13 cellular contexts compared by ENCODE assay signal in the genomic region with DNA sequence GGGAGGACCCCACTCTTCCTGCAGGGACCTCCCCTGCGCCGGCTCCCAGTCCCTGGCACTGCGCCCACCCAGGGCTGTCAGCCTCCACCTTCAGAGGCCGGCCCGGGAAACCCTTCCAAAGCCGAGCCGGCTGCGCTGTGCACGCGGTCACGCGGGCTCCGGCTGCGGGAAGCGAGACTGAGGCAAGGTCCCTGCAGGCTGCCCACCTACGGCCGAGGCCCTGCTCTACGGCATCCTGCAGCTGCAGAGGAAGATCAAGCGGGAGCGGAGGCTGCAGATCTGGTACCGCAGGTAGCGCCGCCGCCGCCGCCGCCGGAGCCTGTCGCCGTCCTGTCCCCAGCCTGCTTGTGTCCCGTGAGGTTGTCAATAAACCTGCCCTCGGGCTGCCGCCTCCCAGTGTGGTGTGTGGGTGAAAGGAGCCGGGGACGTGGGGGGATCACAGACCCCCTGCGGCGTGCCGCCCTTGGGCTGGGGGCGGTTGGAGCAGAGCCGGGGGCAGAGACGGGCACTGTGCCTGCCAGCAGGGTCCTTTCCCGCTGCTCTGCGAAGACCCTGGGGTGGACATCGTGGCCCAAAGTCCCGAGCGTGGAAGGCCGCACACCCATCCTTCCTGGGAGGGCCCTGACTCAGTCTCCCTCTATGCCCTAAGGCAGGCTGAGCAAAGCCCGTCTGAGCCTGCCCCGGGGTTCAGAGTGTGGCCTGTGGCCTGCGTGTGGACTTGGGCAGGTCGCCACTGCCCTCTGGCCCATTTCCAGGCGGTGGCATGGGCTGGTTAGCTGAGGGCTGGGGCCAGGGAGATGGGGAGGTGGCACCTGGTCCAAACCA. TPM values are rescaled to one million over a fixed set of nuclear protein-coding genes. Genes with fewer than 3 reads are reported as not detected.
A peak's percentile ranks its signal among the peaks of the same experiment; 100 is the strongest.
DNase-seq lines count a peak whose midpoint lies in the region; ATAC-seq and TF ChIP-seq lines count a peak whose summit lies in the region.
"Had no signal": no experiment of that assay in that cellular context is flagged by ENCODE, and none has a peak within 500 bp of the region (broad histone marks: within the 10 kb centered on the region; RNA-seq: fewer than 3 reads in every experiment).

No MANE protein-coding gene starts in this region.

- peaks cover 8% of the 10 kb centered on the region for H3K4me1 ChIP-seq in CD8-positive, alpha-beta memory T cell (ENCODE audit: insufficient read depth, low read length)

- POLR2A ChIA-PET in CD8-positive, alpha-beta memory T cell (lab: Charles Lee): no interaction called here

- H3K4me3 ChIP-seq in CD8-positive, alpha-beta memory T cell (ENCODE audit: low read length): no peak overlapping the region
- H3K4me3 ChIP-seq: vagina had no signal

- H3K27me3 ChIP-seq in CD8-positive, alpha-beta memory T cell (ENCODE audit: insufficient read depth, low read length, poor library complexity, severe bottlenecking): no peaks in the 10 kb centered on the region
- H3K27me3 ChIP-seq: vagina had no signal

- no peaks in the 10 kb centered on the region for H3K27me3 Mint-ChIP-seq in CD8-positive, alpha-beta memory T cell
- H3K27me3 Mint-ChIP-seq: activated naive CD4-positive, alpha-beta T cell treated with anti-CD3 and anti-CD28 coated beads, Interleukin-2, amount 50 U/mL, for 24 hours; stimulated activated memory B cell treated with anti-CD40 and anti-IgM and Interleukin-4, amounts not matched to agents 10 μg/mL and 1 μg/mL and 100 μg/mL, for 72 hours had no signal

- no peak overlapping the region for H3K27ac Mint-ChIP-seq in CD8-positive, alpha-beta memory T cell
- H3K27ac Mint-ChIP-seq: stimulated activated memory B cell treated with anti-CD40 and anti-IgM and Interleukin-4, amounts not matched to agents 10 μg/mL and 1 μg/mL and 100 μg/mL, for 72 hours had no signal

- intact Hi-C loops in left colon (cut with DNase I, micrococcal nuclease): no loop called here

- peak; percentile 34 for ATAC-seq in left colon

- peaks cover 0 to 26% (median 0%) of the 10 kb centered on the region in 3 donors for H3K36me3 Mint-ChIP-seq in CD8-positive, alpha-beta memory T cell

- DNase-seq in left colon (no peak), DMS153 treated with DMSO at 0.1 percent for 48 hours (lab: John Stamatoyannopoulos, UW; ENCODE audit: unreplicated experiment) (no peak), globus pallidus (ENCODE audit: low spot score) (no peak)
- DNase-seq in CD8-positive, alpha-beta memory T cell: no peak
- DNase-seq: activated CD4-positive, CD25-positive, alpha-beta regulatory T cell; activated CD8-positive, alpha-beta memory T cell treated with anti-CD3 and anti-CD28 coated beads, Interleukin-2, amount 50 U/mL, for 48 hours; NCI-H1048; stimulated activated CD4-positive, alpha-beta T cell treated with anti-CD3 and anti-CD28 coated beads, Interleukin-4, amount 100 ng/mL, for 24 hours had no signal

- no peaks in the 10 kb centered on the region for H3K9me3 Mint-ChIP-seq in CD8-positive, alpha-beta memory T cell
- H3K9me3 Mint-ChIP-seq: activated naive CD4-positive, alpha-beta T cell treated with anti-CD3 and anti-CD28 coated beads, Interleukin-2, amount 50 U/mL, for 24 hours; stimulated activated memory B cell treated with anti-CD40 and anti-IgM and Interleukin-4, amounts not matched to agents 10 μg/mL and 1 μg/mL and 100 μg/mL, for 72 hours had no signal

- H3K9me3 ChIP-seq in CD8-positive, alpha-beta memory T cell (ENCODE audit: low read length): no peaks in the 10 kb centered on the region
- H3K9me3 ChIP-seq: vagina had no signal

- H3K36me3 ChIP-seq in CD8-positive, alpha-beta memory T cell (ENCODE audit: insufficient read depth, low read length): no peaks in the 10 kb centered on the region

- no peak overlapping the region for H3K4me3 Mint-ChIP-seq in CD8-positive, alpha-beta memory T cell
- H3K4me3 Mint-ChIP-seq: activated naive CD4-positive, alpha-beta T cell treated with anti-CD3 and anti-CD28 coated beads, Interleukin-2, amount 50 U/mL, for 24 hours; stimulated activated memory B cell treated with anti-CD40 and anti-IgM and Interleukin-4, amounts not matched to agents 10 μg/mL and 1 μg/mL and 100 μg/mL, for 72 hours had no signal

- CTCF ChIA-PET in CD8-positive, alpha-beta memory T cell (lab: Charles Lee): no interaction called here

- peaks cover 0 to 14% (median 0%) of the 10 kb centered on the region in 3 donors for H3K4me1 Mint-ChIP-seq in CD8-positive, alpha-beta memory T cell

- peak overlapping the region; percentile 72 for H3K27ac ChIP-seq in C4-2B
- H3K27ac ChIP-seq in CD8-positive, alpha-beta memory T cell (ENCODE audit: low read depth, low read length): no peak overlapping the region
- H3K27ac ChIP-seq: vagina had no signal

- TF ChIP-seq CTCF in C4-2B (conservative IDR thresholded peaks at IDR 0.05): no peak

TF ChIP-seq in PFSK-1, 5 proteins besides CTCF, POLR2A, EP300 and RAD21:
- TF ChIP-seq SIN3A (IDR thresholded peaks at IDR 0.05; ENCODE audit: borderline replicate concordance, insufficient read depth, low read length) (0 out of 2 replicates have a peak, but pooled peaks have one; percentile 13), REST (IDR thresholded peaks at IDR 0.05; ENCODE audit: insufficient read depth in 1 of 2, low read depth in 2 of 2, low read length in 2 of 2) (no peak)

RNA-seq across cellular contexts. Expression of gene GAMT, which starts 5.9 kb away (rescaled TPM):
- polyA plus RNA-seq in PFSK-1 (2012; ENCODE audit: insufficient read length, low read depth): 160 TPM
- total RNA-seq in left colon: 1 to 10 TPM; 2.3 to 2.5 TPM
- 10 to 100 TPM; 29.0 to 29.5 TPM for total RNA-seq in CD8-positive, alpha-beta memory T cell
- 20.4 TPM for polyA plus RNA-seq in CD8-positive, alpha-beta memory T cell

RNA-seq across cellular contexts. Expression of gene NDUFS7, which starts 11.7 kb away (rescaled TPM):
- 475 TPM for polyA plus RNA-seq in PFSK-1 (2012; ENCODE audit: insufficient read length, low read depth)
- total RNA-seq in left colon: 100 to 1,000 TPM; 141 to 178 TPM
- 100 to 1,000 TPM; 102 to 104 TPM for total RNA-seq in CD8-positive, alpha-beta memory T cell
- polyA plus RNA-seq in CD8-positive, alpha-beta memory T cell: 207 TPM

RNA-seq across cellular contexts. Expression of gene DAZAP1, which starts 12.0 kb away (rescaled TPM):
- 189 TPM for polyA plus RNA-seq in PFSK-1 (2012; ENCODE audit: insufficient read length, low read depth)
- total RNA-seq in left colon: 100 to 1,000 TPM in 1 of 2 donors, 10 to 100 TPM in 1; 82.1 to 106 TPM
- 100 to 1,000 TPM; 253 TPM for total RNA-seq in CD8-positive, alpha-beta memory T cell
- 7.7 TPM for polyA plus RNA-seq in CD8-positive, alpha-beta memory T cell

RNA-seq across cellular contexts. Expression of gene RPS15, which starts 42.8 kb away (rescaled TPM):
- 2,659 TPM for polyA plus RNA-seq in PFSK-1 (2012; ENCODE audit: insufficient read length, low read depth)
- 100 to 1,000 TPM; 908 to 922 TPM for total RNA-seq in left colon
- total RNA-seq in CD8-positive, alpha-beta memory T cell: 1,000 to 10,000 TPM; 1,485 to 1,540 TPM
- polyA plus RNA-seq in CD8-positive, alpha-beta memory T cell: 2,756 TPM

RNA-seq across cellular contexts. Expression of gene APC2, which starts 54.5 kb away (rescaled TPM):
- 7.4 TPM for polyA plus RNA-seq in PFSK-1 (2012; ENCODE audit: insufficient read length, low read depth)
- total RNA-seq in left colon: under 1 TPM; 0.18 to 0.56 TPM
- under 1 TPM; 0.09 to 0.11 TPM for total RNA-seq in CD8-positive, alpha-beta memory T cell
- not detected for polyA plus RNA-seq in CD8-positive, alpha-beta memory T cell

Comparison
In these comparisons a context has a peak if more than half of its experiments do, and no peak if none do; other contexts are left out.
1. RNA of gene GAMT, which starts 5.9 kb away (total RNA-seq): 29.0 to 29.5 TPM in CD8-positive, alpha-beta memory T cell; 2.3 to 2.5 TPM in left colon; every median in the first group is over 4 times any median in the second.